8 cellular contexts compared by ENCODE assay signal in genomic region chr4:102760645-102761477, GRCh38. TPM values are rescaled to one million over a fixed set of nuclear protein-coding genes. Genes with fewer than 3 reads are reported as not detected.
DNase-seq lines count a peak whose midpoint lies in the region; ATAC-seq and TF ChIP-seq lines count a peak whose summit lies in the region.

Gene MANBA (minus strand): TSS chr4:102760968. CDS start chr4:102760894, 74 bp downstream.

- no peaks in the 10 kb centered on the region for H3K9me3 ChIP-seq in HUES48 (ENCODE audit: control insufficient read depth, insufficient read depth, low read length)
- no peaks in the 10 kb centered on the region for H3K9me3 ChIP-seq in OCI-LY1 (ENCODE audit: low read length)
- H3K9me3 ChIP-seq in mononuclear cell (ENCODE audit: low read depth, low read length), result no peaks in the 10 kb centered on the region

- peak; percentile 89 for DNase-seq in DMS 273 (lab: John Stamatoyannopoulos, UW; ENCODE audit: unreplicated experiment)
- peak; percentile 81 for DNase-seq in activated CD8-positive, alpha-beta memory T cell treated with anti-CD3 and anti-CD28 coated beads, Interleukin-2, amount 50 U/mL, for 4 hours
- peak; percentile 81 for DNase-seq in epithelial cell of esophagus (ENCODE audit: low read depth)
- peak; percentile 80 to 86 for DNase-seq in stimulated activated CD8-positive, alpha-beta memory T cell treated with anti-CD3 and anti-CD28 coated beads, Interleukin-2, amount 100 ng/mL, for 48 hours (ENCODE audit: low read depth in 2 of 2)

- H3K4me3 ChIP-seq in HUES48 (ENCODE audit: low read depth, low read length), result peak within 1 kb of the TSS; percentile 98
- peak within 1 kb of the TSS; percentile 86 for H3K4me3 ChIP-seq in OCI-LY1 (ENCODE audit: low read depth, low read length, poor library complexity, severe bottlenecking)
- H3K4me3 ChIP-seq in epithelial cell of esophagus (ENCODE audit: low read length), result peak within 1 kb of the TSS; percentile 76
- H3K4me3 ChIP-seq in mononuclear cell (ENCODE audit: low read length), result peak within 1 kb of the TSS; percentile 74

- H2AFZ ChIP-seq in OCI-LY1 (ENCODE audit: low read length), result peak within 1 kb of the TSS; percentile 99

- no peaks in the 10 kb centered on the region for H4K20me1 ChIP-seq in OCI-LY1 (ENCODE audit: insufficient read depth, low read length)

- peak; percentile 85 for ATAC-seq in GM21447 (IDR thresholded peaks at IDR 0.05; ENCODE audit: unreplicated experiment)

- peaks cover 18% of the 10 kb centered on the region for H3K4me1 ChIP-seq in HUES48 (ENCODE audit: control insufficient read depth, insufficient read depth, low read length)
- peaks cover 22% of the 10 kb centered on the region for H3K4me1 ChIP-seq in OCI-LY1 (ENCODE audit: insufficient read depth, low read length, severe bottlenecking)
- peaks cover 43% of the 10 kb centered on the region for H3K4me1 ChIP-seq in mononuclear cell (ENCODE audit: insufficient read depth, low read length)

- H3K36me3 ChIP-seq in HUES48 (ENCODE audit: control insufficient read depth, insufficient read depth, low read length) (no peaks in the 10 kb centered on the region), OCI-LY1 (ENCODE audit: insufficient read depth, low read length) (no peaks in the 10 kb centered on the region)

- H3K9ac ChIP-seq in HUES48 (ENCODE audit: low read depth, low read length) (peak within 1 kb of the TSS; percentile 79), OCI-LY1 (ENCODE audit: low read length) (peak within 1 kb of the TSS; percentile 83)

- H3K79me2 ChIP-seq in OCI-LY1 (ENCODE audit: insufficient read depth, low read length), result peaks cover 36% of the 10 kb centered on the region

- peak within 1 kb of the TSS; percentile 99 for H3K4me2 ChIP-seq in OCI-LY1 (ENCODE audit: low read length)

- no peaks in the 10 kb centered on the region; the same call in 1 of the 2 replicates for H3K27me3 ChIP-seq in HUES48 (ENCODE audit: control insufficient read depth, insufficient read depth, low read length)
- H3K27me3 ChIP-seq in OCI-LY1 (ENCODE audit: insufficient read depth, low read length), result no peaks in the 10 kb centered on the region
- H3K27me3 ChIP-seq in mononuclear cell (ENCODE audit: insufficient read depth, low read length), result no peaks in the 10 kb centered on the region

- H3K9me2 ChIP-seq in OCI-LY1 (ENCODE audit: low read depth, low read length), result no peaks in the 10 kb centered on the region

- H3F3A ChIP-seq in OCI-LY1 (ENCODE audit: insufficient read depth, low read length), result no peaks in the 10 kb centered on the region

- TF ChIP-seq CTCF in OCI-LY1 (IDR thresholded peaks at IDR 0.05; ENCODE audit: low read length) (no peak), epithelial cell of esophagus (IDR thresholded peaks at IDR 0.05; ENCODE audit: insufficient read depth, low read depth, low read length, missing control alignments) (no peak)

- peak within 1 kb of the TSS; percentile 64 for H3K27ac ChIP-seq in HUES48 (ENCODE audit: low read depth, low read length)
- peak within 1 kb of the TSS; percentile 70 for H3K27ac ChIP-seq in OCI-LY1 (ENCODE audit: low read depth, low read length, poor library complexity, severe bottlenecking)

RNA-seq across cellular contexts. Expression of gene MANBA, which starts in this region (rescaled TPM):
- total RNA-seq in mononuclear cell, result 82.6 TPM

Comparison
In these comparisons a context has a peak if more than half of its experiments do, and no peak if none do; other contexts are left out.
1. Peak in every context shown above with its lines: DNase-seq, ATAC-seq, H3K4me3 ChIP-seq and H3K27ac ChIP-seq.